15 cellular contexts compared by ENCODE assay signal in the genomic region with DNA sequence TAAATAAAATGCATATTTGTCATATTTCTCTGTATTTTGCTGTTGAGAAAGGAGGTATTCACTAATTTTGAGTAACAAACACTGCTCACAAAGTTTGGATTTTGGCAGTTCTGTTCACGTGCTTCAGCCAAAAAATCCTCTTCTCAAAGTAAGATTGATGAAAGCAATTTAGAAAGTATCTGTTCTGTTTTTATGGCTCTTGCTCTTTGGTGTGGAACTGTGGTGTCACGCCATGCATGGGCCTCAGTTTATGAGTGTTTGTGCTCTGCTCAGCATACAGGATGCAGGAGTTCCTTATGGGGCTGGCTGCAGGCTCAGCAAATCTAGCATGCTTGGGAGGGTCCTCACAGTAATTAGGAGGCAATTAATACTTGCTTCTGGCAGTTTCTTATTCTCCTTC. TPM values are rescaled to one million over a fixed set of nuclear protein-coding genes. Genes with fewer than 3 reads are reported as not detected.
DNase-seq lines count a peak whose midpoint lies in the region; ATAC-seq lines count a peak whose summit lies in the region.
"Had no signal": no experiment of that assay in that cellular context is flagged by ENCODE, and none has a peak within 500 bp of the region (broad histone marks: within the 10 kb centered on the region; RNA-seq: fewer than 3 reads in every experiment).

No MANE protein-coding gene starts in this region.

- no peaks in the 10 kb centered on the region for H3K9me3 ChIP-seq in GM23248 (ENCODE audit: low read depth)

- peak overlapping the region; percentile 69 for H3K27ac Mint-ChIP-seq in activated T-helper 1 cell treated with anti-CD3 and anti-CD28 coated beads, Interleukin-12 subunit alpha, Interleukin-12 subunit beta, Interleukin-2, Interleukin-4 antibody, amounts not matched to agents 30 ng/mL and 10 ng/mL and 1 ng/mL, durations not matched to agents 14 hours and 24 hours and 36 hours

- H3K27me3 ChIP-seq in GM23248 (replicated peaks; ENCODE audit: insufficient read depth), result no peaks in the 10 kb centered on the region

- H3K4me3 ChIP-seq in GM08714 (ENCODE audit: low read length), result peak overlapping the region; percentile 95; the same call in 1 of the 2 replicates
- H3K4me3 ChIP-seq in GM23248, result no peak overlapping the region

- H3K9ac ChIP-seq in GM23248, result no peak overlapping the region

- intact Hi-C loops in activated T-helper 1 cell treated with anti-CD3 and anti-CD28 coated beads, Interleukin-12 subunit alpha, Interleukin-12 subunit beta, Interleukin-2, Interleukin-4 antibody, amounts not matched to agents 30 ng/mL and 10 ng/mL and 1 ng/mL, durations not matched to agents 14 hours and 24 hours and 36 hours (cut with micrococcal nuclease), result loop anchor here (5.0 to 10.0 kb wide), 3 partner anchors 663 to 1355 kb away; a partner anchor contains a TSS

- no peak for DNase-seq in activated T-helper 1 cell treated with anti-CD3 and anti-CD28 coated beads, Interleukin-12 subunit alpha, Interleukin-12 subunit beta, Interleukin-2, Interleukin-4 antibody, amounts not matched to agents 30 ng/mL and 10 ng/mL and 1 ng/mL, durations not matched to agents 14 hours and 24 hours and 36 hours (ENCODE audit: low spot score)
- DNase-seq in GM23248, result no peak
- no peak for DNase-seq in NCI-H748 (lab: John Stamatoyannopoulos, UW; ENCODE audit: unreplicated experiment)
- DNase-seq in activated CD4-positive, CD25-positive, alpha-beta regulatory T cell (lab: John Stamatoyannopoulos, UW), result no peak
- DNase-seq in AG08396 (ENCODE audit: low spot score), result no peak
- DNase-seq: amygdala, NCI-H2029 treated with DMSO at 0.1 percent for 48 hours had no signal

- H3K27ac ChIP-seq in GM23248, result no peak overlapping the region

- 0 out of 2 replicates have a peak, but pooled peaks cover 8% of the 10 kb centered on the region for H3F3A ChIP-seq in GM23248 (ENCODE audit: insufficient read depth)

- H3K4me1 ChIP-seq in GM23248 (ENCODE audit: insufficient read depth), result peaks cover 9% of the 10 kb centered on the region

- H3K4me3 Mint-ChIP-seq in activated T-helper 1 cell treated with anti-CD3 and anti-CD28 coated beads, Interleukin-12 subunit alpha, Interleukin-12 subunit beta, Interleukin-2, Interleukin-4 antibody, amounts not matched to agents 30 ng/mL and 10 ng/mL and 1 ng/mL, durations not matched to agents 14 hours and 24 hours and 36 hours, result peak overlapping the region; percentile 31

- H3K79me2 ChIP-seq in GM23248 (ENCODE audit: insufficient read depth), result peaks cover 76% of the 10 kb centered on the region

- in situ Hi-C loops in GM23248 (cut with MboI), result no loop called here

- H3K4me2 ChIP-seq in GM23248 (ENCODE audit: unreplicated experiment), result no peak overlapping the region

- peaks cover 55% of the 10 kb centered on the region for H3K4me1 Mint-ChIP-seq in activated T-helper 1 cell treated with anti-CD3 and anti-CD28 coated beads, Interleukin-12 subunit alpha, Interleukin-12 subunit beta, Interleukin-2, Interleukin-4 antibody, amounts not matched to agents 30 ng/mL and 10 ng/mL and 1 ng/mL, durations not matched to agents 14 hours and 24 hours and 36 hours (ENCODE audit: low read depth)

- no peaks in the 10 kb centered on the region for H3K36me3 ChIP-seq in GM23248 (ENCODE audit: low read depth)

- no peaks in the 10 kb centered on the region for H3K9me2 ChIP-seq in GM23248 (ENCODE audit: insufficient read depth)

- no peaks in the 10 kb centered on the region for H3K9me3 Mint-ChIP-seq in activated T-helper 1 cell treated with anti-CD3 and anti-CD28 coated beads, Interleukin-12 subunit alpha, Interleukin-12 subunit beta, Interleukin-2, Interleukin-4 antibody, amounts not matched to agents 30 ng/mL and 10 ng/mL and 1 ng/mL, durations not matched to agents 14 hours and 24 hours and 36 hours

- peaks cover 6% of the 10 kb centered on the region; the same call in 1 of the 2 replicates for H4K20me1 ChIP-seq in GM23248 (ENCODE audit: insufficient read depth)

- WGBS in GM23248 (ENCODE audit: low coverage in 1 of 2, low lambda C conversion rate in 2 of 2, missing lambda C conversion rate in 2 of 2), 2 experiments, result 58 to 61% methylated on average over 2 of the region's 2 CpGs

- ATAC-seq in GM18909 (IDR thresholded peaks at IDR 0.05; ENCODE audit: poor library complexity, unreplicated experiment), result peak; percentile 37
- peak; percentile 30 for ATAC-seq in HG02973 (IDR thresholded peaks at IDR 0.05; ENCODE audit: unreplicated experiment)

- no peak overlapping the region for H2AFZ ChIP-seq in GM23248

- H3K36me3 Mint-ChIP-seq in activated T-helper 1 cell treated with anti-CD3 and anti-CD28 coated beads, Interleukin-12 subunit alpha, Interleukin-12 subunit beta, Interleukin-2, Interleukin-4 antibody, amounts not matched to agents 30 ng/mL and 10 ng/mL and 1 ng/mL, durations not matched to agents 14 hours and 24 hours and 36 hours (ENCODE audit: low read depth), result peaks cover 11% of the 10 kb centered on the region

- no peaks in the 10 kb centered on the region for H3K27me3 Mint-ChIP-seq in activated T-helper 1 cell treated with anti-CD3 and anti-CD28 coated beads, Interleukin-12 subunit alpha, Interleukin-12 subunit beta, Interleukin-2, Interleukin-4 antibody, amounts not matched to agents 30 ng/mL and 10 ng/mL and 1 ng/mL, durations not matched to agents 14 hours and 24 hours and 36 hours (ENCODE audit: insufficient read depth)

RNA-seq across cellular contexts. Expression of a gene that starts 3.3 kb away (rescaled TPM):
- 65.9 and 66.9 TPM in 2 replicates for total RNA-seq in activated T-helper 1 cell treated with anti-CD3 and anti-CD28 coated beads, Interleukin-12 subunit alpha, Interleukin-12 subunit beta, Interleukin-2, Interleukin-4 antibody, amounts not matched to agents 30 ng/mL and 10 ng/mL and 1 ng/mL, durations not matched to agents 14 hours and 24 hours and 36 hours
- total RNA-seq in GM23248 (2014; rRNA removed; shearing (Covaris generic)), result 14.8 and 26.5 TPM in 2 replicates
- polyA plus RNA-seq in GM23248 (2016; fragmentation: Nextera tagmentation; extraction: Ambion mirVana), result 7.0 and 8.2 TPM in 2 replicates

RNA-seq across cellular contexts. Expression of a gene that starts 3.5 kb away (rescaled TPM):
- total RNA-seq in activated T-helper 1 cell treated with anti-CD3 and anti-CD28 coated beads, Interleukin-12 subunit alpha, Interleukin-12 subunit beta, Interleukin-2, Interleukin-4 antibody, amounts not matched to agents 30 ng/mL and 10 ng/mL and 1 ng/mL, durations not matched to agents 14 hours and 24 hours and 36 hours, result not detected in 2 replicates
- not detected in 2 replicates for total RNA-seq in GM23248 (2014; rRNA removed; shearing (Covaris generic))
- polyA plus RNA-seq in GM23248 (2016; fragmentation: Nextera tagmentation; extraction: Ambion mirVana), result not detected in 2 replicates
- total RNA-seq: Daoy; fibroblast of lung; lung microvascular endothelial cell; T-helper 2 cell treated with Interferon-gamma antibody and Interleukin-4, amounts not matched to agents 100 ng/mL and 5 ng/mL, for 36 hours had no signal
- polyA plus RNA-seq: fibroblast of lung, thymus had no signal
